In the genomic region with DNA sequence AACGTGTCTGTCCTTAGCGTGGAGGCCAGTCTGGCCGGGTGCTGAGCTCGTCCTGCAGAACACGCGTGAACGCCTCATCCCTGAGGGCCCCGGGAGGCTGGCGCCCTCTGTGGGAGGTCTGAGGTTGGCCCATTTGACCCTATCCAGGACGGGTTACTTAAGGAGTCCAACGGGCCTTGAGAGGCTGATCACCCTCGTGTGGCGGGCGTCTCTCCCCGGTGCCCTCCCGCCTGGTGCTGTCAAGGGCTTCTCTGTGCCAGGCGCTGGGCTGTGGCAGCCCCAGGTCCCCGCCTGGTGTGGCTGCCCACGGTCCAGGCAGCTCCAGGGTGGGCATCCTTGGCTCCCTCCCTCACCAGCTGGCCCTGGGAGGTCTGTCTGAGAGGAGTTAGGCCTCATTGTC, we compare ENCODE assay signal across 9 cellular contexts. TPM values are rescaled to one million over a fixed set of nuclear protein-coding genes. Genes with fewer than 3 reads are reported as not detected.
DNase-seq lines count a peak whose midpoint lies in the region; ATAC-seq, FAIRE-seq and TF ChIP-seq lines count a peak whose summit lies in the region.
"Had no signal": no experiment of that assay in that cellular context is flagged by ENCODE, and none has a peak within 500 bp of the region (broad histone marks: within the 10 kb centered on the region; RNA-seq: fewer than 3 reads in every experiment).

No MANE protein-coding gene starts in this region.

- H4K5ac ChIP-seq in H9 (ENCODE audit: insufficient read length, low read depth, low read length), result no peak overlapping the region

- FAIRE-seq in small intestine (lab: Jason Lieb, UNC), result no peak

- no peak overlapping the region for H2AFZ ChIP-seq in H9 (ENCODE audit: low read length)

- H3K23ac ChIP-seq in H9 (ENCODE audit: insufficient read length, low read depth, low read length), result no peak overlapping the region

- peaks cover 0 to 2% of the 10 kb centered on the region in 2 donors for H3K36me3 ChIP-seq in small intestine (ENCODE audit: control insufficient read depth in 2 of 2, insufficient read depth in 2 of 2, low read length in 2 of 2)

- no peaks in the 10 kb centered on the region for H3K9me3 ChIP-seq in H9 (ENCODE audit: control insufficient read depth, low read depth, low read length)
- no peaks in the 10 kb centered on the region for H3K9me3 ChIP-seq in small intestine (ENCODE audit: control insufficient read depth, low read depth)

- no peak overlapping the region; the same call in 1 of the 2 replicates for H3K14ac ChIP-seq in H9 (ENCODE audit: insufficient read depth, low read length)

- peaks cover 82% of the 10 kb centered on the region for H3K79me2 ChIP-seq in H9 (ENCODE audit: insufficient read depth, low read length)

- peaks cover 10% of the 10 kb centered on the region for H3K79me1 ChIP-seq in H9 (ENCODE audit: insufficient read depth, low read depth, low read length, poor library complexity, severe bottlenecking)

- no peaks in the 10 kb centered on the region for H3K9me3 Mint-ChIP-seq in H9
- no peaks in the 10 kb centered on the region for H3K9me3 Mint-ChIP-seq in activated T-helper 17 cell treated with anti-CD3 and anti-CD28 coated beads, Interleukin-2, amount 50 U/mL, for 72 hours

- H3K4me3 ChIP-seq in small intestine (ENCODE audit: low read depth in 1 of 2, low read length in 2 of 2), result no peak overlapping the region

- H3K4me1 ChIP-seq in H9 (ENCODE audit: insufficient read depth, low read length) (no peaks in the 10 kb centered on the region; the same call in 1 of the 2 replicates), small intestine (ENCODE audit: control insufficient read depth in 2 of 2, insufficient read depth in 1 of 2, low read depth in 1 of 2, low read length in 1 of 2) (peaks cover 20 to 46% of the 10 kb centered on the region in 2 donors)

- no peak overlapping the region for H2BK20ac ChIP-seq in H9 (ENCODE audit: low read depth, low read length, poor library complexity, severe bottlenecking)

- H2BK15ac ChIP-seq in H9 (ENCODE audit: low read depth, low read length), result no peak overlapping the region

- H3K56ac ChIP-seq in H9 (ENCODE audit: insufficient read length, low read depth, low read length), result no peak overlapping the region

- no peaks in the 10 kb centered on the region for H3K23me2 ChIP-seq in H9 (ENCODE audit: insufficient read length, low read depth, low read length, poor library complexity, severe bottlenecking)

- no peak overlapping the region for H3K4me2 ChIP-seq in H9 (ENCODE audit: insufficient read depth, insufficient read length, low read length)

- H3K4ac ChIP-seq in H9 (ENCODE audit: low read depth, low read length), result no peak overlapping the region

- peak; percentile 50; the same call in 2 of the 3 replicates for TF ChIP-seq CTCF in H9 (conservative IDR thresholded peaks at IDR 0.05)

- H3K27me3 ChIP-seq in H9 (ENCODE audit: insufficient read depth, low read length) (no peaks in the 10 kb centered on the region), small intestine (ENCODE audit: control insufficient read depth in 2 of 2, insufficient read depth in 2 of 2, low read length in 2 of 2) (no peaks in the 10 kb centered on the region)

- no peaks in the 10 kb centered on the region for H3K27me3 Mint-ChIP-seq in H9 (ENCODE audit: low read depth)
- no peaks in the 10 kb centered on the region for H3K27me3 Mint-ChIP-seq in activated T-helper 17 cell treated with anti-CD3 and anti-CD28 coated beads, Interleukin-2, amount 50 U/mL, for 72 hours

- intact Hi-C loops in left cardiac atrium (cut with DNase I), result loop anchor here in 1 of 2 donors (10.0 kb wide), 1 partner anchor 67 kb away; no protein-coding TSS in a partner anchor

- H3K9ac ChIP-seq in H9 (ENCODE audit: extremely low read depth, insufficient read length, low read length), result no peak overlapping the region

- DNase-seq in H9 (peak; percentile 57), left cardiac atrium (peak; percentile 33), small intestine (no peak), OCI-M2 (lab: John Stamatoyannopoulos, UW; ENCODE audit: unreplicated experiment) (no peak), NCI-H2107 (lab: John Stamatoyannopoulos, UW) (no peak)
- DNase-seq: NCI-H524 had no signal

- no peak overlapping the region for H2BK12ac ChIP-seq in H9 (ENCODE audit: insufficient read length, low read depth, low read length)

- H2BK5ac ChIP-seq in H9 (ENCODE audit: insufficient read length, low read length), result no peak overlapping the region

- H4K91ac ChIP-seq in H9 (ENCODE audit: insufficient read length, low read depth, low read length), result no peak overlapping the region

- H3K36me3 Mint-ChIP-seq in H9 (ENCODE audit: insufficient read depth in 1 of 3, low read depth in 3 of 3), result peaks cover 7 to 23% (median 16%) of the 10 kb centered on the region in 3 experiments
- H3K36me3 Mint-ChIP-seq in activated T-helper 17 cell treated with anti-CD3 and anti-CD28 coated beads, Interleukin-2, amount 50 U/mL, for 72 hours (ENCODE audit: low read depth), result peaks cover 57% of the 10 kb centered on the region

- peak overlapping the region in 1 of 3 experiments; percentile 20; a peak in 1 of 7 replicates for H3K27ac Mint-ChIP-seq in H9
- peak overlapping the region; percentile 85 for H3K27ac Mint-ChIP-seq in activated T-helper 17 cell treated with anti-CD3 and anti-CD28 coated beads, Interleukin-2, amount 50 U/mL, for 72 hours

- H4K8ac ChIP-seq in H9 (replicated peaks; ENCODE audit: insufficient read length, low read depth, low read length), result no peak overlapping the region

- no peak overlapping the region for H2BK120ac ChIP-seq in H9 (ENCODE audit: low read depth, low read length, poor library complexity, severe bottlenecking)

- H3K4me3 Mint-ChIP-seq in H9, result no peak overlapping the region
- peak overlapping the region; percentile 99 for H3K4me3 Mint-ChIP-seq in activated T-helper 17 cell treated with anti-CD3 and anti-CD28 coated beads, Interleukin-2, amount 50 U/mL, for 72 hours

- H3K18ac ChIP-seq in H9 (ENCODE audit: insufficient read length, low read depth, low read length), result no peak overlapping the region

- H4K20me1 ChIP-seq in H9 (ENCODE audit: control insufficient read depth, insufficient read depth, insufficient read length), result no peaks in the 10 kb centered on the region

- ATAC-seq in activated T-helper 17 cell treated with anti-CD3 and anti-CD28 coated beads, Interleukin-2, amount 50 U/mL, for 72 hours (replicated peaks), result no peak
- ATAC-seq in left cardiac atrium (peak in 1 of 2 donors; percentile 12), GM21576 (IDR thresholded peaks at IDR 0.05; ENCODE audit: unreplicated experiment) (no peak), GM18868 (IDR thresholded peaks at IDR 0.05; ENCODE audit: unreplicated experiment) (no peak)

- no CpG with 5 or more reads among the region's 19 CpGs for WGBS in H9 (ENCODE audit: extremely low coverage, insufficient read length, low lambda C conversion rate)
- 61 to 69% (median 67%) methylated on average over 18 to 19 of the region's 19 CpGs for WGBS in small intestine, 3 donors

- peaks cover 42 to 56% of the 10 kb centered on the region in 2 experiments for H3K4me1 Mint-ChIP-seq in H9
- H3K4me1 Mint-ChIP-seq in activated T-helper 17 cell treated with anti-CD3 and anti-CD28 coated beads, Interleukin-2, amount 50 U/mL, for 72 hours, result peaks cover 52% of the 10 kb centered on the region

- H3K27ac ChIP-seq in H9 (ENCODE audit: insufficient read length, low read depth, low read length), result no peak overlapping the region
- H3K27ac ChIP-seq in small intestine (ENCODE audit: low read depth in 1 of 2, low read length in 1 of 2), result peak overlapping the region; percentile 2 to 77

- H2AK5ac ChIP-seq in H9 (ENCODE audit: insufficient read length, low read length), result no peak overlapping the region

- no peak overlapping the region for H3T11ph ChIP-seq in H9 (ENCODE audit: low read length)

RNA-seq across cellular contexts. Expression of a gene that starts 9.7 kb away (rescaled TPM):
- total RNA-seq in H9 (2021) (88.8 and 89.5 TPM in 2 replicates), left cardiac atrium (10 to 100 TPM; 47.1 to 66.9 TPM)
- total RNA-seq in activated T-helper 17 cell treated with anti-CD3 and anti-CD28 coated beads, Interleukin-2, amount 50 U/mL, for 72 hours, result 10 to 100 TPM; 39.5 to 52.1 TPM
- polyA plus RNA-seq in small intestine, result 10 to 100 TPM in 1 of 3 donors, 1 to 10 TPM in 2; 4.2 to 17.8 (median 5.4) TPM

RNA-seq across cellular contexts. Expression of a gene that starts 43.2 kb away (rescaled TPM):
- total RNA-seq in H9 (2021), result 119 and 125 TPM in 2 replicates
- total RNA-seq in activated T-helper 17 cell treated with anti-CD3 and anti-CD28 coated beads, Interleukin-2, amount 50 U/mL, for 72 hours, result 10 to 100 TPM; 56.7 to 68.3 TPM
- 10 to 100 TPM; 35.4 to 41.4 TPM for total RNA-seq in left cardiac atrium
- polyA plus RNA-seq in small intestine, result 10 to 100 TPM; 20.6 to 51.4 (median 39.4) TPM

Comparison
In these comparisons a context has a peak if more than half of its experiments do, and no peak if none do; other contexts are left out.
1. DNase-seq: peak in H9 (single experiment) and left cardiac atrium (single experiment); none in small intestine (single experiment), OCI-M2 (single experiment) and NCI-H2107 (single experiment).